Comparison of ENCODE assay signal across 7 cellular contexts in the genomic region with DNA sequence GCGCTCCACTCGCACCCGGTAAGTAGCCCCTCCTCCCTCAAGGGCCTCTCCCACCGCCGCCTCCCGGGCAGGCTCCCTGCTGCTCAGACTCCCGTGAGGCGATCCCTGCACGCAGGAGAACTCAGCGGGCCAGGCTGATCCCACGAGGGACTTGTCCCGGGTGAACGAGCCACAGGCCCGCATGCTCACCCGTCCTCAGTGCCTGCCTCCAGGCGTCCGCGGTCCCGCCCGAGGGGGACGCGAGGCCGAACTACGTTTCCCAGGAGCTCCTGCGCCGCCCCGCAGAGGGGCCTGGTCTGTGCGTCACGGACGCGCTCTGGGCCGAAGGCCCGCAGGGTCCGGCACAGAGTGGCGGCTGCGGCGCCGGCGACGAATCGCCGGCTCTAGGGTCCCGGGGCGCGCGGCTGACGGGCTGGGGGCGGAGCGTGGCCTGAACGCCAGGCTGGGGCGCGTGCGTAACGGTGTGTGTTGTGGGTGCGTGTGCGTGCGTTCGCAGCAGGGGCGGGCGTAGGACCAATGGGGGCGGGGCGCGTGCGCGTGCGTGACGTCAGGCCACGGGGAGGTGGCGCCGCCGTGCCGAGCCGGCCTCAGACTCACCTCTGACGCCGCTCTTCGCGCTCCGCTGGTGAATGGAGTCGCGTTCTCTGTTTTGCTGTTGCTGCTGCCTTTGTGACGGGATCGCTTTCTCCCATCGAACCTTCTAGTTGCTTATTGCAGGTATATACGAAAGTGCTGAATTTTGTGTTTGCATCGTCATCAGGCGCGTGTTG.
DNase-seq lines count a peak whose midpoint lies in the region; ATAC-seq and TF ChIP-seq lines count a peak whose summit lies in the region.

Gene ZNF10 (plus strand): TSS at position 590 of the 770 bp plus-strand sequence. CDS start 13,866 bp downstream, outside the sequence.
Gene ZNF891 (minus strand): TSS at position 237 of the 770 bp plus-strand sequence. CDS start 8,356 bp downstream, outside the sequence.

- peak; percentile 85 for DNase-seq in NCI-H2081 treated with DMSO at 0.1 percent for 48 hours (lab: John Stamatoyannopoulos, UW)
- peak; percentile 98 for DNase-seq in UCSD-AML1 (lab: John Stamatoyannopoulos, UW; ENCODE audit: unreplicated experiment)
- peak; percentile 95 for DNase-seq in brain microvascular endothelial cell
- peak; percentile 92 for DNase-seq in skeletal muscle cell (ENCODE audit: low read depth)

- H3K4me3 ChIP-seq in brain microvascular endothelial cell (ENCODE audit: low read depth, low read length) (peak within 1 kb of the TSS; percentile 88), iPS-11a (ENCODE audit: low read depth, low read length) (peak within 1 kb of the TSS; percentile 93), skeletal muscle cell (ENCODE audit: low read depth, low read length) (peak within 1 kb of the TSS; percentile 90)

- no peaks in the 10 kb centered on the region for H3K27me3 ChIP-seq in brain microvascular endothelial cell (replicated peaks)

- in situ Hi-C loops in brain microvascular endothelial cell (cut with HindIII; ENCODE audit: low pct_ligation_motif_present, low sequenced_read_pairs): no loop called here

- ATAC-seq in GM18517 (IDR thresholded peaks at IDR 0.05; ENCODE audit: unreplicated experiment) (peak; percentile 91), HG03039 (IDR thresholded peaks at IDR 0.05; ENCODE audit: unreplicated experiment) (peak; percentile 91)

- peak within 1 kb of the TSS; percentile 92 for H3K27ac ChIP-seq in brain microvascular endothelial cell

- no peak for TF ChIP-seq CTCF in brain microvascular endothelial cell (IDR thresholded peaks at IDR 0.05; ENCODE audit: low read depth, low read length, missing control alignments)

- H3K36me3 ChIP-seq in brain microvascular endothelial cell (replicated peaks): peaks cover 3% of the 10 kb centered on the region

Comparison
In these comparisons a context has a peak if more than half of its experiments do, and no peak if none do; other contexts are left out.
1. Peak in every context shown above with its lines: DNase-seq, ATAC-seq, H3K4me3 ChIP-seq and H3K27ac ChIP-seq.